ENCODE assay signal across 1 cellular context in genomic region chr13:40434516-40435397, GRCh38.
TF ChIP-seq lines count a peak whose summit lies in the region.

No MANE protein-coding gene starts in this region.

TF ChIP-seq in WTC11, 78 proteins besides CTCF, POLR2A, EP300 and RAD21 (continued from another document):
- no peak for TF ChIP-seq AR (CRISPR knock-in tag; IDR thresholded peaks at IDR 0.05)
